In the genomic region with DNA sequence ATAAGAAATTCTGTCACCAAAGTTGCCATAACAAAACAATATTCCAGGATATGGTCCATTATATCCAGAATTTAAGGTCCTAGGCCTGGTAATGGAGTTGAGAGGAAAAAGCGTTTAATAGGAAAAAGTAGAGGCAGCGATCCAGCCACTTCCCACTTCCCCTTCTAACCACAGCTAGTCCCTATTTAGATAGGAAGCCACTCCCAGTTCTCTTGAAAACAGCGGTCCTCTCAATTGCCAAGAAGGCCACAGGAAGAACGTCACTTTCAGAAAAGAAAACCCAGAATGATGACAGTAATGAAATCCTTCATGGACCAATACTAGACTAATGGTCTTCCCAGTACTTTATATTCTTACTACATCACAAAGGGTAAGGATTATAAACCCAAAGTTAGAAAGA, we compare ENCODE assay signal across 1 cellular context.
TF ChIP-seq lines count a peak whose summit lies in the region.

No MANE protein-coding gene starts in this region.

TF ChIP-seq in GM12878, 131 proteins besides CTCF, POLR2A, EP300 and RAD21:
- peak; percentile 56 for TF ChIP-seq RUNX3 (IDR thresholded peaks at IDR 0.05; ENCODE audit: low read length)
- TF ChIP-seq CEBPB (IDR thresholded peaks at IDR 0.05; ENCODE audit: borderline replicate concordance in 1 of 2, low read depth in 2 of 2, low read length in 2 of 2) = no peak
- peak; percentile 34; the same call in 1 of the 2 replicates for TF ChIP-seq EED (IDR thresholded peaks at IDR 0.05; ENCODE audit: low read depth)
- TF ChIP-seq, protein P1, sequence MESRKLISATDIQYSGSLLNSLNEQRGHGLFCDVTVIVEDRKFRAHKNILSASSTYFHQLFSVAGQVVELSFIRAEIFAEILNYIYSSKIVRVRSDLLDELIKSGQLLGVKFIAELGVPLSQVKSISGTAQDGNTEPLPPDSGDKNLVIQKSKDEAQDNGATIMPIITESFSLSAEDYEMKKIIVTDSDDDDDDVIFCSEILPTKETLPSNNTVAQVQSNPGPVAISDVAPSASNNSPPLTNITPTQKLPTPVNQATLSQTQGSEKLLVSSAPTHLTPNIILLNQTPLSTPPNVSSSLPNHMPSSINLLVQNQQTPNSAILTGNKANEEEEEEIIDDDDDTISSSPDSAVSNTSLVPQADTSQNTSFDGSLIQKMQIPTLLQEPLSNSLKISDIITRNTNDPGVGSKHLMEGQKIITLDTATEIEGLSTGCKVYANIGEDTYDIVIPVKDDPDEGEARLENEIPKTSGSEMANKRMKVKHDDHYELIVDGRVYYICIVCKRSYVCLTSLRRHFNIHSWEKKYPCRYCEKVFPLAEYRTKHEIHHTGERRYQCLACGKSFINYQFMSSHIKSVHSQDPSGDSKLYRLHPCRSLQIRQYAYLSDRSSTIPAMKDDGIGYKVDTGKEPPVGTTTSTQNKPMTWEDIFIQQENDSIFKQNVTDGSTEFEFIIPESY (IDR thresholded peaks at IDR 0.05) = no peak
- TF ChIP-seq PAX8 (IDR thresholded peaks at IDR 0.05) = no peak
- TF ChIP-seq SPI1 (IDR thresholded peaks at IDR 0.05; ENCODE audit: borderline replicate concordance, insufficient read depth, low read depth, low read length) = peak; percentile 11; the same call in 1 of the 2 replicates
